12 cellular contexts compared by ENCODE assay signal in genomic region chr7:151077705-151078232, GRCh38. TPM values are rescaled to one million over a fixed set of nuclear protein-coding genes. Genes with fewer than 3 reads are reported as not detected.
DNase-seq lines count a peak whose midpoint lies in the region; ATAC-seq and TF ChIP-seq lines count a peak whose summit lies in the region.
"Had no signal": no experiment of that assay in that cellular context is flagged by ENCODE, and none has a peak within 500 bp of the region (broad histone marks: within the 10 kb centered on the region; RNA-seq: fewer than 3 reads in every experiment).

No MANE protein-coding gene starts in this region.

- H3K9me3 Mint-ChIP-seq in activated naive CD4-positive, alpha-beta T cell treated with anti-CD3 and anti-CD28 coated beads, Interleukin-2, amount 50 U/mL, for 24 hours: no peaks in the 10 kb centered on the region
- H3K9me3 Mint-ChIP-seq in activated B cell treated with CpG ODN at 0.5 μM for 24 hours: no peaks in the 10 kb centered on the region

- H3K9me3 ChIP-seq in hepatocyte (ENCODE audit: low read depth) (no peaks in the 10 kb centered on the region), stomach (no peaks in the 10 kb centered on the region)
- H3K9me3 ChIP-seq: BE2C had no signal

- peaks cover 35% of the 10 kb centered on the region for H3K79me2 ChIP-seq in hepatocyte

- intact Hi-C loops in activated B cell treated with CpG ODN at 0.5 μM for 24 hours (cut with micrococcal nuclease) (no loop called here), stomach (cut with DNase I; ENCODE audit: low total_unique reads) (no loop called here)

- H3K27me3 ChIP-seq in hepatocyte (no peaks in the 10 kb centered on the region), stomach (no peaks in the 10 kb centered on the region)
- H3K27me3 ChIP-seq: BE2C, brain microvascular endothelial cell had no signal

- no peak overlapping the region for H3K4me3 ChIP-seq in hepatocyte
- H3K4me3 ChIP-seq in stomach: no peak overlapping the region

- H3K4me3 Mint-ChIP-seq in activated naive CD4-positive, alpha-beta T cell treated with anti-CD3 and anti-CD28 coated beads, Interleukin-2, amount 50 U/mL, for 24 hours: peak overlapping the region; percentile 73
- H3K4me3 Mint-ChIP-seq in activated B cell treated with CpG ODN at 0.5 μM for 24 hours: peak overlapping the region; percentile 42

- no peaks in the 10 kb centered on the region for H3K9me2 ChIP-seq in hepatocyte (replicated peaks; ENCODE audit: insufficient read depth)

- no peak overlapping the region for H3K4me2 ChIP-seq in hepatocyte

- no peaks in the 10 kb centered on the region for H3K27me3 Mint-ChIP-seq in activated naive CD4-positive, alpha-beta T cell treated with anti-CD3 and anti-CD28 coated beads, Interleukin-2, amount 50 U/mL, for 24 hours
- no peaks in the 10 kb centered on the region for H3K27me3 Mint-ChIP-seq in activated B cell treated with CpG ODN at 0.5 μM for 24 hours

- H3K36me3 Mint-ChIP-seq in activated naive CD4-positive, alpha-beta T cell treated with anti-CD3 and anti-CD28 coated beads, Interleukin-2, amount 50 U/mL, for 24 hours: peaks cover 4% of the 10 kb centered on the region
- H3K36me3 Mint-ChIP-seq in activated B cell treated with CpG ODN at 0.5 μM for 24 hours (ENCODE audit: low read depth): peaks cover 29% of the 10 kb centered on the region

- ATAC-seq in activated B cell treated with CpG ODN at 0.5 μM for 24 hours (ENCODE audit: low read depth) (no peak), HG02610 (IDR thresholded peaks at IDR 0.05; ENCODE audit: unreplicated experiment) (no peak)

- TF ChIP-seq EP300 in stomach (IDR thresholded peaks at IDR 0.05): no peak

- peak overlapping the region; percentile 66 for H3K27ac Mint-ChIP-seq in activated naive CD4-positive, alpha-beta T cell treated with anti-CD3 and anti-CD28 coated beads, Interleukin-2, amount 50 U/mL, for 24 hours
- H3K27ac Mint-ChIP-seq in activated B cell treated with CpG ODN at 0.5 μM for 24 hours: peak overlapping the region; percentile 50

- WGBS in hepatocyte (ENCODE audit: low lambda C conversion rate, missing lambda C conversion rate): 87% methylated on average over 10 of the region's 10 CpGs
- WGBS in stomach, 5 donors: 33 to 59% (median 39%) methylated on average over 8 to 10 of the region's 10 CpGs

- POLR2A ChIA-PET in activated B cell treated with CpG ODN at 0.5 μM for 24 hours (lab: Charles Lee): no interaction called here

- CTCF ChIA-PET in activated B cell treated with CpG ODN at 0.5 μM for 24 hours (lab: Charles Lee): no interaction called here

- TF ChIP-seq CTCF in activated B cell treated with CpG ODN at 0.5 μM for 24 hours (IDR thresholded peaks at IDR 0.05) (no peak), hepatocyte (IDR thresholded peaks at IDR 0.05; ENCODE audit: poor library complexity) (no peak), stomach (IDR thresholded peaks at IDR 0.05) (no peak)

- H3K4me1 ChIP-seq in hepatocyte (ENCODE audit: insufficient read depth): peaks cover 41% of the 10 kb centered on the region
- H3K4me1 ChIP-seq in stomach: peaks cover 52 to 62% (median 60%) of the 10 kb centered on the region in 4 donors

- H4K20me1 ChIP-seq in hepatocyte (ENCODE audit: insufficient read depth, poor library complexity, severe bottlenecking): no peaks in the 10 kb centered on the region

- no peak for TF ChIP-seq POLR2A in stomach (IDR thresholded peaks at IDR 0.05)

- H3K36me3 ChIP-seq in hepatocyte (replicated peaks; ENCODE audit: insufficient read depth, low read depth): no peaks in the 10 kb centered on the region
- peaks cover 34 to 51% (median 49%) of the 10 kb centered on the region in 4 donors for H3K36me3 ChIP-seq in stomach

- H3K27ac ChIP-seq in hepatocyte: peak overlapping the region; percentile 55
- peak overlapping the region; percentile 36 to 97 (median 62) for H3K27ac ChIP-seq in stomach
- H3K27ac ChIP-seq: brain microvascular endothelial cell had no signal

- no peak for DNase-seq in activated naive CD4-positive, alpha-beta T cell treated with Interleukin-2 at 50 U/mL for 16 hours
- DNase-seq in activated B cell treated with CpG ODN at 0.5 μM for 24 hours (no peak), hepatocyte (ENCODE audit: low spot score) (no peak), stomach (peak; percentile 66), SHP77 treated with DMSO at 0.1 percent for 48 hours (lab: John Stamatoyannopoulos, UW) (no peak)
- DNase-seq in stimulated activated CD4-positive, alpha-beta T cell treated with anti-CD3 and anti-CD28 coated beads, Interleukin-4, amount 100 ng/mL, for 1 hour: no peak
- DNase-seq: brain microvascular endothelial cell, NCI-H345, SIG-M5 had no signal

- H3K4me1 Mint-ChIP-seq in activated naive CD4-positive, alpha-beta T cell treated with anti-CD3 and anti-CD28 coated beads, Interleukin-2, amount 50 U/mL, for 24 hours: peaks cover 24% of the 10 kb centered on the region
- H3K4me1 Mint-ChIP-seq in activated B cell treated with CpG ODN at 0.5 μM for 24 hours: peaks cover 30% of the 10 kb centered on the region

- H2AFZ ChIP-seq in hepatocyte: no peak overlapping the region

RNA-seq across cellular contexts. Expression of gene FASTK, which starts 2.8 kb away (rescaled TPM):
- total RNA-seq in activated B cell treated with CpG ODN at 0.5 μM for 24 hours (97.6 and 103 TPM in 2 replicates), hepatocyte (105 and 107 TPM in 2 replicates), stomach (100 to 1,000 TPM in 3 of 5 donors, 10 to 100 TPM in 2; 40.0 to 415 (median 116) TPM)
- polyA plus RNA-seq in hepatocyte (193 and 202 TPM in 2 replicates), stomach (100 to 1,000 TPM in 2 of 3 donors, 10 to 100 TPM in 1; 70.3 to 149 (median 129) TPM)

RNA-seq across cellular contexts. Expression of gene TMUB1, which starts 5.5 kb away (rescaled TPM):
- total RNA-seq in activated B cell treated with CpG ODN at 0.5 μM for 24 hours: 40.5 and 43.5 TPM in 2 replicates
- total RNA-seq in hepatocyte: 40.5 and 45.0 TPM in 2 replicates
- 83.1 and 91.9 TPM in 2 replicates for polyA plus RNA-seq in hepatocyte
- total RNA-seq in stomach: 10 to 100 TPM; 12.7 to 78.2 (median 42.9) TPM
- 10 to 100 TPM; 69.6 to 86.8 (median 72.4) TPM for polyA plus RNA-seq in stomach

RNA-seq across cellular contexts. Expression of gene AGAP3, which starts 8.5 kb away (rescaled TPM):
- total RNA-seq in activated B cell treated with CpG ODN at 0.5 μM for 24 hours: 6.5 and 7.4 TPM in 2 replicates
- total RNA-seq in hepatocyte: 23.7 and 44.0 TPM in 2 replicates
- polyA plus RNA-seq in hepatocyte: 56.7 and 63.5 TPM in 2 replicates
- total RNA-seq in stomach: 100 to 1,000 TPM in 2 of 5 donors, 10 to 100 TPM in 3; 32.5 to 342 (median 83.9) TPM
- 10 to 100 TPM; 36.0 to 60.8 (median 45.8) TPM for polyA plus RNA-seq in stomach

RNA-seq across cellular contexts. Expression of gene SLC4A2, which starts 18.4 kb away (rescaled TPM):
- total RNA-seq in activated B cell treated with CpG ODN at 0.5 μM for 24 hours (69.1 and 72.5 TPM in 2 replicates), hepatocyte (153 and 188 TPM in 2 replicates), stomach (100 to 1,000 TPM in 4 of 5 donors, 10 to 100 TPM in 1; 65.9 to 296 (median 128) TPM)
- polyA plus RNA-seq in hepatocyte (167 and 175 TPM in 2 replicates), stomach (100 to 1,000 TPM; 121 to 157 (median 124) TPM)

RNA-seq across cellular contexts. Expression of gene CDK5, which starts 20.1 kb away (rescaled TPM):
- total RNA-seq in activated B cell treated with CpG ODN at 0.5 μM for 24 hours: 7.5 and 8.1 TPM in 2 replicates
- total RNA-seq in hepatocyte: 15.2 and 17.4 TPM in 2 replicates
- 29.4 and 39.4 TPM in 2 replicates for polyA plus RNA-seq in hepatocyte
- total RNA-seq in stomach: 10 to 100 TPM in 2 of 5 donors, 1 to 10 TPM in 1, under 1 TPM in 1, not detected in 1; 0.87 to 46.1 (median 11.0) TPM
- polyA plus RNA-seq in stomach: 10 to 100 TPM in 2 of 3 donors, 1 to 10 TPM in 1; 8.3 to 13.3 (median 11.8) TPM
